23 cellular contexts compared by ENCODE assay signal in genomic region chr7:1662767-1663166, GRCh38. TPM values are rescaled to one million over a fixed set of nuclear protein-coding genes. Genes with fewer than 3 reads are reported as not detected.
A peak's percentile ranks its signal among the peaks of the same experiment; 100 is the strongest.
DNase-seq lines count a peak whose midpoint lies in the region; ATAC-seq, FAIRE-seq and TF ChIP-seq lines count a peak whose summit lies in the region.
"Had no signal": no experiment of that assay in that cellular context is flagged by ENCODE, and none has a peak within 500 bp of the region (broad histone marks: within the 10 kb centered on the region; RNA-seq: fewer than 3 reads in every experiment).

No MANE protein-coding gene starts in this region.

- no peaks in the 10 kb centered on the region for H3K79me2 ChIP-seq in K562 (ENCODE audit: control insufficient read depth, insufficient read depth, low read length)

- H3K27ac ChIP-seq in left ventricle myocardium inferior (replicated peaks) (no peak overlapping the region), K562 (ENCODE audit: extremely low read depth, low read depth, low read length) (no peak overlapping the region), lower lobe of right lung (no peak overlapping the region)
- H3K27ac ChIP-seq: epithelial cell of prostate, gastroesophageal sphincter, SJSA1, uterus had no signal

- TF ChIP-seq RAD21 in K562 (CRISPR knock-in tag; conservative IDR thresholded peaks at IDR 0.05 in 1 of 2, IDR thresholded peaks at IDR 0.05 in 1 of 2), result no peak

- no peak for TF ChIP-seq POLR2A in K562 (conservative IDR thresholded peaks at IDR 0.05)

- POLR2A ChIA-PET in K562 (lab: Yijun Ruan, JAX), result interaction anchor here (0.6 to 1.4 kb wide), 2 partner anchors 15 to 164 kb away, joined by 4 to 5 read pairs; no protein-coding TSS in a partner anchor

- TF ChIP-seq EP300 in K562 (IDR thresholded peaks at IDR 0.05; ENCODE audit: low read length), result no peak

- 16% methylated on average over 11 of the region's 13 CpGs for WGBS in K562 (ENCODE audit: insufficient coverage, low coverage, missing lambda C conversion rate)

- DNase-seq in cardiac septum (ENCODE audit: low spot score) (peak; percentile 38), left ventricle myocardium inferior (no peak), K562 (ENCODE audit: extremely low read depth in 1 of 4, low spot score in 3 of 4) (peak in 1 of 4 experiments; percentile 20), lower lobe of right lung (peak; percentile 21), urothelium cell line (ENCODE audit: low spot score) (no peak), COR-L47 (lab: John Stamatoyannopoulos, UW) (no peak), putamen (ENCODE audit: low spot score) (no peak)
- DNase-seq: activated CD8-positive, alpha-beta memory T cell treated with anti-CD3 and anti-CD28 coated beads, Interleukin-2, amount 10 ng/mL, durations not matched to agents 7 days and 5 days; HFFc6; IMR-90; NCI-H1930; NCI-H510A treated with DMSO at 0.1 percent for 48 hours; T1000 had no signal

- no peak overlapping the region for H2AFZ ChIP-seq in K562 (ENCODE audit: low read depth, low read length)

- H3K4me2 ChIP-seq in K562 (ENCODE audit: insufficient read depth, low read length), result no peak overlapping the region

- no peak for FAIRE-seq in K562 (lab: Jason Lieb, UNC)
- peak; percentile 98 for FAIRE-seq in urothelium cell line (lab: Jason Lieb, UNC)
- FAIRE-seq: astrocyte, colon had no signal

- TF ChIP-seq CTCF in left ventricle myocardium inferior (IDR thresholded peaks at IDR 0.05; ENCODE audit: borderline replicate concordance) (no peak), K562 (IDR thresholded peaks at IDR 0.05 in 2 of 3, conservative IDR thresholded peaks at IDR 0.05 in 1 of 3; ENCODE audit: insufficient read depth in 2 of 3, low read depth in 1 of 3, low read length in 3 of 3) (no peak), lower lobe of right lung (IDR thresholded peaks at IDR 0.05) (no peak)

- CTCF ChIA-PET in K562 (lab: Yijun Ruan, JAX; ENCODE audit: low intra/inter-chr PET ratio), result no interaction called here

- H3K36me3 ChIP-seq in left ventricle myocardium inferior (no peaks in the 10 kb centered on the region), K562 (ENCODE audit: control insufficient read depth, insufficient read depth, low read length) (no peaks in the 10 kb centered on the region), lower lobe of right lung (no peaks in the 10 kb centered on the region)
- H3K36me3 ChIP-seq: gastroesophageal sphincter, SJSA1, uterus had no signal

- H3K9me1 ChIP-seq in K562 (ENCODE audit: control insufficient read depth, insufficient read depth, low read length), result no peaks in the 10 kb centered on the region

- H3K4me3 ChIP-seq in left ventricle myocardium inferior (no peak overlapping the region), K562 (no peak overlapping the region), lower lobe of right lung (no peak overlapping the region)
- H3K4me3 ChIP-seq: gastroesophageal sphincter, SJSA1, uterus had no signal

- in situ Hi-C loops in K562 (cut with MboI), result no loop called here

- no peaks in the 10 kb centered on the region for H4K20me1 ChIP-seq in K562 (replicated peaks; ENCODE audit: control insufficient read depth, insufficient read depth, low read length)

- H3K27me3 ChIP-seq in left ventricle myocardium inferior (ENCODE audit: low read depth) (peaks cover 82% of the 10 kb centered on the region), K562 (ENCODE audit: control insufficient read depth in 2 of 2, insufficient read depth in 2 of 2, low read length in 2 of 2) (peaks cover 14 to 54% of the 10 kb centered on the region in 2 experiments; a peak in 4 of 5 replicates), lower lobe of right lung (ENCODE audit: low read depth) (peaks cover 60% of the 10 kb centered on the region)

- H3K9me3 ChIP-seq in left ventricle myocardium inferior (replicated peaks) (no peaks in the 10 kb centered on the region), K562 (replicated peaks; ENCODE audit: control insufficient read depth, insufficient read depth, low read depth, low read length) (no peaks in the 10 kb centered on the region), lower lobe of right lung (no peaks in the 10 kb centered on the region)
- H3K9me3 ChIP-seq: SJSA1, uterus had no signal

- intact Hi-C loops in cardiac septum (cut with DNase I) (no loop called here), left ventricle myocardium inferior (cut with micrococcal nuclease) (no loop called here), K562 (cut with micrococcal nuclease) (loop anchor here (5.0 to 10.0 kb wide), 2 partner anchors 95 to 682 kb away; no protein-coding TSS in a partner anchor), lower lobe of right lung (cut with DNase I) (no loop called here)

- BruUV-seq in K562 (replicated peaks; lab: Mats Ljungman, UMichigan), result no TSS peak

- no peak overlapping the region; a peak in 1 of 4 replicates for H3K9ac ChIP-seq in K562 (ENCODE audit: insufficient read depth in 1 of 2, low read depth in 2 of 2, low read length in 2 of 2)

- ATAC-seq in K562, result no peak
- no peak for ATAC-seq in lower lobe of right lung
- no peak for ATAC-seq in HG03469 (IDR thresholded peaks at IDR 0.05; ENCODE audit: unreplicated experiment)
- ATAC-seq: activated CD8-positive, alpha-beta memory T cell treated with anti-CD3 and anti-CD28 coated beads, Interleukin-2, amount 10 ng/mL, durations not matched to agents 7 days and 5 days; gastroesophageal sphincter; stimulated activated naive CD8-positive, alpha-beta T cell treated with anti-CD3 and anti-CD28 coated beads, Interleukin-15, amount 100 ng/mL, for 72 hours had no signal

- peaks cover 39% of the 10 kb centered on the region for H3K4me1 ChIP-seq in left ventricle myocardium inferior
- H3K4me1 ChIP-seq in K562 (replicated peaks in 1 of 2; ENCODE audit: control insufficient read depth in 2 of 2, insufficient read depth in 2 of 2, low read length in 2 of 2), result peaks cover 0 to 38% of the 10 kb centered on the region in 2 experiments; a peak in 2 of 5 replicates
- H3K4me1 ChIP-seq in lower lobe of right lung, result peaks cover 24% of the 10 kb centered on the region

TF ChIP-seq in K562, 482 proteins besides CTCF, POLR2A, EP300 and RAD21:
- TF ChIP-seq ZNF121 (CRISPR knock-in tag; conservative IDR thresholded peaks at IDR 0.05), result peak; percentile 51; the same call in 1 of the 2 replicates
- TF ChIP-seq BACH1 (tag; IDR thresholded peaks at IDR 0.05), result no peak

RNA-seq across cellular contexts. Expression of gene ELFN1, which starts 7.3 kb away (rescaled TPM):
- total RNA-seq in cardiac septum, result 7.4 TPM
- 10.5 TPM for total RNA-seq in left ventricle myocardium inferior
- 0.25 TPM in 1 of 2 replicates, not detected in the other for total RNA-seq in K562 (2011; cell fraction: chromatin; rRNA removed; ENCODE audit: low replicate concordance)
- total RNA-seq in K562 (2011; cell fraction: nucleolus; rRNA removed), result 0.39 and 0.67 TPM in 2 replicates
- 0.07 and 0.31 TPM in 2 replicates for total RNA-seq in K562 (2011; cell fraction: nucleoplasm; rRNA removed)
- total RNA-seq in K562 (2014; rRNA removed), result 0.23 and 0.45 TPM in 2 replicates
- 0.04 and 0.06 TPM in 2 replicates for total RNA-seq in K562 (2014; rRNA removed; fragmentation: Illumina TruSeq; extraction: Trizol)
- 0.08 and 0.18 TPM in 2 replicates for total RNA-seq in K562 (2015; rRNA removed; fragmentation: Illumina TruSeq; extraction: Trizol)
- 0.45 and 0.64 TPM in 2 replicates for total RNA-seq in K562 (2021)
- 0.13 and 0.41 TPM in 2 replicates for polyA plus RNA-seq in K562 (2011; rRNA removed)
- polyA plus RNA-seq in K562 (2011; cell fraction: cytosol; rRNA removed), result 0.44 and 0.81 TPM in 2 replicates
- 0.26 and 0.31 TPM in 2 replicates for polyA plus RNA-seq in K562 (2011; cell fraction: nucleus; rRNA removed)
- 0.35 and 0.39 TPM in 2 replicates for polyA plus RNA-seq in K562 (2012)
- 0.06 and 0.28 TPM in 2 replicates for polyA plus RNA-seq in K562 (2014; fragmentation: Illumina TruSeq; extraction: Trizol)
- not detected for polyA plus RNA-seq in K562 (2014; fragmentation: Nextera tagmentation; extraction: Ambion mirVana)
- 0.11 and 0.33 TPM in 2 replicates for polyA plus RNA-seq in K562 (2014; rRNA removed)
- 0.07 and 0.15 TPM in 2 replicates for polyA minus RNA-seq in K562 (2011; rRNA and poly(A)+ RNA removed)
- 0.38 and 1.0 TPM in 2 replicates for polyA minus RNA-seq in K562 (2011; cell fraction: cytosol; rRNA and poly(A)+ RNA removed)
- polyA minus RNA-seq in K562 (2011; cell fraction: nucleus; rRNA and poly(A)+ RNA removed), result 0.13 and 0.44 TPM in 2 replicates
- 1.4 TPM for total RNA-seq in lower lobe of right lung
- total RNA-seq: activated CD8-positive, alpha-beta memory T cell treated with anti-CD3 and anti-CD28 coated beads, Interleukin-2, amount 10 ng/mL, durations not matched to agents 7 days and 5 days; Calu3; naive thymus-derived CD8-positive, alpha-beta T cell; SJSA1 had no signal
- polyA plus RNA-seq: naive thymus-derived CD8-positive, alpha-beta T cell had no signal

Comparison
In these comparisons a context has a peak if more than half of its experiments do, and no peak if none do; other contexts are left out.
1. DNase-seq: peak in cardiac septum (single experiment) and lower lobe of right lung (single experiment); none in left ventricle myocardium inferior (single experiment), urothelium cell line (single experiment), COR-L47 (single experiment) and putamen (single experiment).